Comparison of ENCODE assay signal across 2 cellular contexts in the genomic region with DNA sequence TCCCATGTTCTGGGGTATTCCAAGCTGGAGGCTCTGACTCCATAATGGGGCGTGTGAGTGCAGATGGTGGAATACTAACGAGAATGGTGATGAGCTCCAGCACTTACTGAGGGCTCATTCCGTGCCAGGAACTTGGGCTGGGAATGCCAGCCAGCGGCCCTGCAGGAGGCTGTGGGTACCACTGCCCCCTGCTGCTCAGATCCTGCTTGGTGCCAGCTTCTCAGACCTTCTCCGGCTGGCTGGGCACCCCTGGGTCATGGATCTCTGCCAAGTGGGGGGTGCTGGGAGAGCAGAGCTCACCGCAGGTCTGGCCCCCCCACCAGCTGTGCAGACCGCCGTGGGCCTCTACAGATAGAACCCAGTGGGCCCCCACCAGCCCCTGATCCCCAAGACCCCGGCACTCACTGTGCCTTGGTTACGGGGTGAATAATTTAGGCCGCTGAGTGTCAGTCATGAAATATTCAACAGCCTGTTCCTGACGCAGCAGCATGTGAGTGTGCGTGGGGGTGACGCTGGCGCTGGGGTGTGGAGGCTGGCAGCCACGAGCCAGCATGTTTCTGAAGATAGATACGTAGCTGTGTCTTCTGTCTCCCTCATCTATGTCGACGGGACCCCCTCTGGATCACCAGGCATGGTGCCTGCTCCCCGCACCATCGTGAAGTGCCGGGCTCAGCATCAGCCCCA. TPM values are rescaled to one million over a fixed set of nuclear protein-coding genes. Genes with fewer than 3 reads are reported as not detected.
DNase-seq lines count a peak whose midpoint lies in the region; FAIRE-seq and TF ChIP-seq lines count a peak whose summit lies in the region.
"Not testable (repeated sequence)": the region's sequence is repeated elsewhere in the genome, so short reads cannot be mapped to it uniquely, and the experiment has no call there.

No MANE protein-coding gene starts in this region.

- peak; percentile 23 for TF ChIP-seq CTCF in DOHH2 (IDR thresholded peaks at IDR 0.05; ENCODE audit: low read depth, low read length, poor library complexity, severe bottlenecking)
- TF ChIP-seq CTCF in H1 (IDR thresholded peaks at IDR 0.05; ENCODE audit: control extremely low read depth in 1 of 3, insufficient read depth in 1 of 3, low read depth in 1 of 3, low read length in 3 of 3): peak in 2 of 3 experiments; percentile 20 to 23; a peak in 2 of 4 replicates

- not testable (repeated sequence) for H2BK5ac ChIP-seq in H1 (ENCODE audit: low read depth, low read length)

- H4K8ac ChIP-seq in H1 (ENCODE audit: extremely low read depth, insufficient read depth, low read length): not testable (repeated sequence)

- not testable (repeated sequence) for H3K14ac ChIP-seq in H1 (ENCODE audit: insufficient read length)

- not testable (repeated sequence) for H3K27ac ChIP-seq in DOHH2 (ENCODE audit: low read depth, low read length); H1 (ENCODE audit: low read depth, low read length)

- not testable (repeated sequence) for H3K36me3 ChIP-seq in DOHH2 (ENCODE audit: control insufficient read depth, low read length); H1 (ENCODE audit: control insufficient read depth in 2 of 4, insufficient read depth in 4 of 4, low read length in 3 of 4)

- H3K4me1 ChIP-seq in DOHH2 (ENCODE audit: control insufficient read depth, low read length): not testable (repeated sequence)
- H3K4me1 ChIP-seq in H1 (replicated peaks in 1 of 4; ENCODE audit: control insufficient read depth in 3 of 4, insufficient read depth in 4 of 4, low read length in 3 of 4): peaks cover 3 to 11% (median 4%) of the 10 kb centered on the region in 4 experiments

- H3K56ac ChIP-seq in H1 (replicated peaks; ENCODE audit: insufficient read length, low read depth, low read length): not testable (repeated sequence)

- POLR2A ChIA-PET in H1 (lab: Charles Lee; ENCODE audit: partially characterized antibody): interaction anchor here (0.6 to 4.4 kb wide), 7 partner anchors 11 to 197 kb away, joined by 3 to 15 read pairs (median 3); no protein-coding TSS in a partner anchor

- not testable (repeated sequence) for H3K9me2 ChIP-seq in DOHH2 (replicated peaks; ENCODE audit: control insufficient read depth, low read length)

- H4K20me1 ChIP-seq in DOHH2 (ENCODE audit: control insufficient read depth, insufficient read depth, low read depth, low read length); H1 (replicated peaks in 1 of 2; ENCODE audit: control insufficient read depth in 1 of 2, insufficient read depth in 2 of 2, low read length in 2 of 2): not testable (repeated sequence)

- not testable (repeated sequence) for H3K4me3 ChIP-seq in DOHH2 (ENCODE audit: low read length); H1 (ENCODE audit: extremely low read depth in 1 of 4, insufficient read depth in 2 of 4, low read depth in 3 of 4, low read length in 4 of 4)

- CTCF ChIA-PET in H1 (lab: Charles Lee; ENCODE audit: partially characterized antibody): interaction anchor here (0.6 to 18.8 kb wide), 49 partner anchors 7 to 1578 kb away, joined by 3 to 321 read pairs (median 6); partner anchors contain the start of genes ESPN, HES2, PLEKHG5 and TNFRSF25

- not testable (repeated sequence) for H2BK20ac ChIP-seq in H1 (ENCODE audit: low read length)

- H2BK120ac ChIP-seq in H1 (replicated peaks; ENCODE audit: low read depth, low read length): not testable (repeated sequence)

- 0 out of 4 replicates have a peak, but pooled peaks of 1 of the 2 experiments have one; percentile 7 for TF ChIP-seq RAD21 in H1 (IDR thresholded peaks at IDR 0.05 in 1 of 2, conservative IDR thresholded peaks at IDR 0.05 in 1 of 2; ENCODE audit: low read depth in 2 of 2, low read length in 2 of 2)

- H3K9me3 ChIP-seq in DOHH2 (ENCODE audit: control insufficient read depth, insufficient read depth, low read length); H1 (ENCODE audit: insufficient read depth in 2 of 2, low read depth in 1 of 2, low read length in 1 of 2): not testable (repeated sequence)

- not testable (repeated sequence) for H3K9ac ChIP-seq in H1 (replicated peaks in 1 of 4; ENCODE audit: extremely low read depth in 1 of 4, low read depth in 3 of 4, low read length in 3 of 4)

- not testable (repeated sequence) for H3K18ac ChIP-seq in H1 (ENCODE audit: extremely low read depth, low read length)

- not testable (repeated sequence) for H2AFZ ChIP-seq in H1 (ENCODE audit: low read length)

- not testable (repeated sequence) for FAIRE-seq in H1 (lab: Jason Lieb, UNC)

- DNase-seq in H1 (ENCODE audit: low read depth in 1 of 2, low spot score in 2 of 2): not testable (repeated sequence)

- not testable (repeated sequence) for TF ChIP-seq EP300 in H1 (IDR thresholded peaks at IDR 0.05; ENCODE audit: borderline replicate concordance in 1 of 2, low read depth in 2 of 2, low read length in 2 of 2)

- not testable (repeated sequence) for H3K27me3 ChIP-seq in DOHH2 (ENCODE audit: control insufficient read depth, low read length)
- peaks cover 0 to 20% (median 12%) of the 10 kb centered on the region in 4 experiments; a peak in 5 of 7 replicates for H3K27me3 ChIP-seq in H1 (replicated peaks in 1 of 4; ENCODE audit: control insufficient read depth in 3 of 4, extremely low read depth in 1 of 4, insufficient read depth in 3 of 4, low read length in 3 of 4)

- TF ChIP-seq POLR2A in H1 (IDR thresholded peaks at IDR 0.05; ENCODE audit: control extremely low read depth in 1 of 2, low read depth in 2 of 2, low read length in 2 of 2): not testable (repeated sequence)

- not testable (repeated sequence) for H2BK12ac ChIP-seq in H1 (ENCODE audit: low read depth, low read length)

- not testable (repeated sequence) for H3K79me1 ChIP-seq in H1 (ENCODE audit: low read depth, low read length)

- H3K79me2 ChIP-seq in DOHH2 (ENCODE audit: control insufficient read depth, low read length); H1 (ENCODE audit: control insufficient read depth in 1 of 2, insufficient read depth in 2 of 2, low read length in 2 of 2): not testable (repeated sequence)

- not testable (repeated sequence) for H4K91ac ChIP-seq in H1 (replicated peaks; ENCODE audit: insufficient read length, low read length)

- H3K4me2 ChIP-seq in DOHH2 (ENCODE audit: low read length); H1 (ENCODE audit: insufficient read depth in 1 of 2, low read depth in 2 of 2, low read length in 2 of 2): not testable (repeated sequence)

- not testable (repeated sequence) for H2AK5ac ChIP-seq in H1 (ENCODE audit: low read depth, low read length)

- WGBS in H1 (ENCODE audit: extremely low coverage in 1 of 2, insufficient coverage in 1 of 2, insufficient read length in 1 of 2, insufficient replicate concordance in 2 of 2, low coverage in 1 of 2, low lambda C conversion rate in 2 of 2, missing lambda C conversion rate in 1 of 2), 2 experiments: 85% methylated on average over 21 of the region's 22 CpGs; no CpG with 5 or more reads in 1 of the 2 experiments

- not testable (repeated sequence) for H3K23ac ChIP-seq in H1 (ENCODE audit: insufficient read length)

- H3K4ac ChIP-seq in H1 (replicated peaks; ENCODE audit: insufficient read length, low read depth, low read length): not testable (repeated sequence)

- not testable (repeated sequence) for H4K5ac ChIP-seq in H1 (ENCODE audit: insufficient read length, low read depth, low read length)

- not testable (repeated sequence) for H3K23me2 ChIP-seq in H1 (ENCODE audit: low read depth, low read length)

- not testable (repeated sequence) for H2BK15ac ChIP-seq in H1 (ENCODE audit: low read length)

- not testable (repeated sequence) for H3F3A ChIP-seq in DOHH2 (ENCODE audit: control insufficient read depth, insufficient read depth)

RNA-seq across cellular contexts. Expression of gene ESPN, which starts 12.6 kb away (rescaled TPM):
- 14.8 and 16.3 TPM in 2 replicates for total RNA-seq in H1 (2021; fragmentation: NEBNext Ultra II Directional; extraction: Animal tissue kit (Norgen Biotek cat#: 25700))
- 5.2 and 13.4 TPM in 2 replicates for polyA plus RNA-seq in H1 (2011; rRNA removed)
- polyA plus RNA-seq in H1 (2011; cell fraction: cytosol; rRNA removed): 9.6 TPM
- 22.5 TPM for polyA plus RNA-seq in H1 (2011; cell fraction: nucleus; rRNA removed)
- 6.8 to 15.9 TPM (median 13.7 TPM) in 4 replicates for polyA plus RNA-seq in H1 (2012, experiment 1 of 2)
- 10.4 TPM for polyA plus RNA-seq in H1 (2012, experiment 2 of 2)
- polyA plus RNA-seq in H1 (2013, experiment 1 of 2): 14.0 TPM
- 14.1 TPM for polyA plus RNA-seq in H1 (2013, experiment 2 of 2)
- polyA minus RNA-seq in H1 (2011; rRNA and poly(A)+ RNA removed): 2.7 and 2.8 TPM in 2 replicates
- polyA minus RNA-seq in H1 (2011; cell fraction: cytosol; rRNA and poly(A)+ RNA removed): 11.9 TPM
- polyA minus RNA-seq in H1 (2011; cell fraction: nucleus; rRNA and poly(A)+ RNA removed): 8.3 TPM

RNA-seq across cellular contexts. Expression of gene HES2, which starts 17.4 kb away (rescaled TPM):
- 0.15 and 0.36 TPM in 2 replicates for total RNA-seq in H1 (2021; fragmentation: NEBNext Ultra II Directional; extraction: Animal tissue kit (Norgen Biotek cat#: 25700))
- polyA plus RNA-seq in H1 (2011; rRNA removed): 0.53 and 0.86 TPM in 2 replicates
- 0.78 TPM for polyA plus RNA-seq in H1 (2011; cell fraction: cytosol; rRNA removed)
- 1.2 TPM for polyA plus RNA-seq in H1 (2011; cell fraction: nucleus; rRNA removed)
- 0.29 to 0.70 TPM (median 0.55 TPM) in 4 replicates for polyA plus RNA-seq in H1 (2012, experiment 1 of 2)
- polyA plus RNA-seq in H1 (2012, experiment 2 of 2): 0.18 TPM
- polyA plus RNA-seq in H1 (2013, experiment 1 of 2): 0.93 TPM
- 1.2 TPM for polyA plus RNA-seq in H1 (2013, experiment 2 of 2)
- polyA minus RNA-seq in H1 (2011; rRNA and poly(A)+ RNA removed): 0.41 and 1.3 TPM in 2 replicates
- not detected for polyA minus RNA-seq in H1 (2011; cell fraction: cytosol; rRNA and poly(A)+ RNA removed)
- 0.70 TPM for polyA minus RNA-seq in H1 (2011; cell fraction: nucleus; rRNA and poly(A)+ RNA removed)

RNA-seq across cellular contexts. Expression of gene TNFRSF25, which starts 28.8 kb away (rescaled TPM):
- total RNA-seq in H1 (2021; fragmentation: NEBNext Ultra II Directional; extraction: Animal tissue kit (Norgen Biotek cat#: 25700)): 9.3 and 10.7 TPM in 2 replicates
- polyA plus RNA-seq in H1 (2011; rRNA removed): 19.5 and 26.1 TPM in 2 replicates
- polyA plus RNA-seq in H1 (2011; cell fraction: cytosol; rRNA removed): 20.6 TPM
- 116 TPM for polyA plus RNA-seq in H1 (2011; cell fraction: nucleus; rRNA removed)
- 7.8 to 20.0 TPM (median 18.8 TPM) in 4 replicates for polyA plus RNA-seq in H1 (2012, experiment 1 of 2)
- polyA plus RNA-seq in H1 (2012, experiment 2 of 2): 8.1 TPM
- polyA plus RNA-seq in H1 (2013, experiment 1 of 2): 11.1 TPM
- polyA plus RNA-seq in H1 (2013, experiment 2 of 2): 9.8 TPM
- polyA minus RNA-seq in H1 (2011; rRNA and poly(A)+ RNA removed): 3.1 and 3.9 TPM in 2 replicates
- 4.1 TPM for polyA minus RNA-seq in H1 (2011; cell fraction: cytosol; rRNA and poly(A)+ RNA removed)
- 9.6 TPM for polyA minus RNA-seq in H1 (2011; cell fraction: nucleus; rRNA and poly(A)+ RNA removed)

RNA-seq across cellular contexts. Expression of gene ACOT7, which starts 43.6 kb away (rescaled TPM):
- total RNA-seq in H1 (2021; fragmentation: NEBNext Ultra II Directional; extraction: Animal tissue kit (Norgen Biotek cat#: 25700)): 150 and 151 TPM in 2 replicates
- polyA plus RNA-seq in H1 (2011; rRNA removed): 214 and 263 TPM in 2 replicates
- 194 TPM for polyA plus RNA-seq in H1 (2011; cell fraction: cytosol; rRNA removed)
- 168 TPM for polyA plus RNA-seq in H1 (2011; cell fraction: nucleus; rRNA removed)
- polyA plus RNA-seq in H1 (2012, experiment 1 of 2): 126 to 192 TPM (median 179 TPM) in 4 replicates
- polyA plus RNA-seq in H1 (2012, experiment 2 of 2): 213 TPM
- polyA plus RNA-seq in H1 (2013, experiment 1 of 2): 128 TPM
- 131 TPM for polyA plus RNA-seq in H1 (2013, experiment 2 of 2)
- 103 and 119 TPM in 2 replicates for polyA minus RNA-seq in H1 (2011; rRNA and poly(A)+ RNA removed)
- 58.6 TPM for polyA minus RNA-seq in H1 (2011; cell fraction: cytosol; rRNA and poly(A)+ RNA removed)
- polyA minus RNA-seq in H1 (2011; cell fraction: nucleus; rRNA and poly(A)+ RNA removed): 43.6 TPM

RNA-seq across cellular contexts. Expression of gene PLEKHG5, which starts 54.3 kb away (rescaled TPM):
- 12.5 and 13.8 TPM in 2 replicates for total RNA-seq in H1 (2021; fragmentation: NEBNext Ultra II Directional; extraction: Animal tissue kit (Norgen Biotek cat#: 25700))
- polyA plus RNA-seq in H1 (2011; rRNA removed): 10.4 and 16.8 TPM in 2 replicates
- 12.2 TPM for polyA plus RNA-seq in H1 (2011; cell fraction: cytosol; rRNA removed)
- polyA plus RNA-seq in H1 (2011; cell fraction: nucleus; rRNA removed): 72.0 TPM
- 8.2 to 19.5 TPM (median 15.5 TPM) in 4 replicates for polyA plus RNA-seq in H1 (2012, experiment 1 of 2)
- 7.7 TPM for polyA plus RNA-seq in H1 (2012, experiment 2 of 2)
- 12.4 TPM for polyA plus RNA-seq in H1 (2013, experiment 1 of 2)
- 11.4 TPM for polyA plus RNA-seq in H1 (2013, experiment 2 of 2)
- polyA minus RNA-seq in H1 (2011; rRNA and poly(A)+ RNA removed): 4.7 TPM in 2 replicates
- polyA minus RNA-seq in H1 (2011; cell fraction: cytosol; rRNA and poly(A)+ RNA removed): 6.5 TPM
- 14.6 TPM for polyA minus RNA-seq in H1 (2011; cell fraction: nucleus; rRNA and poly(A)+ RNA removed)
